Comparison of ENCODE assay signal across 19 cellular contexts in genomic region chr4:105116616-105117319, GRCh38. TPM values are rescaled to one million over a fixed set of nuclear protein-coding genes. Genes with fewer than 3 reads are reported as not detected.
DNase-seq lines count a peak whose midpoint lies in the region; ATAC-seq, FAIRE-seq and TF ChIP-seq lines count a peak whose summit lies in the region.
"Had no signal": no experiment of that assay in that cellular context is flagged by ENCODE, and none has a peak within 500 bp of the region (broad histone marks: within the 10 kb centered on the region; RNA-seq: fewer than 3 reads in every experiment).

No MANE protein-coding gene starts in this region.

- H3K27ac ChIP-seq in lung (ENCODE audit: low read depth in 1 of 2, low read length in 1 of 2) (no peak overlapping the region), osteoblast (ENCODE audit: low read depth, low read length) (no peak overlapping the region)
- H3K27ac ChIP-seq: KMS-11, Peyer's patch had no signal

- no peaks in the 10 kb centered on the region for H3K27me3 ChIP-seq in lung (ENCODE audit: control insufficient read depth, insufficient read depth)
- H3K27me3 ChIP-seq in osteoblast (ENCODE audit: insufficient read depth, low read length) = no peaks in the 10 kb centered on the region
- H3K27me3 ChIP-seq: Peyer's patch had no signal

- H3K4me3 ChIP-seq in lung = no peak overlapping the region
- H3K4me3 ChIP-seq in osteoblast (ENCODE audit: insufficient read depth, low read length) = no peak overlapping the region
- H3K4me3 ChIP-seq: Peyer's patch had no signal

- H3K36me3 ChIP-seq in lung (ENCODE audit: control insufficient read depth in 2 of 2, insufficient read depth in 2 of 2, low read length in 2 of 2) (no peaks in the 10 kb centered on the region), osteoblast (ENCODE audit: insufficient read depth, low read length) (no peaks in the 10 kb centered on the region)
- H3K36me3 ChIP-seq: Peyer's patch had no signal

- H3K4me1 ChIP-seq in lung (ENCODE audit: control insufficient read depth in 2 of 2, insufficient read depth in 2 of 2, low read length in 2 of 2) (no peaks in the 10 kb centered on the region), osteoblast (ENCODE audit: insufficient read depth, low read length) (no peaks in the 10 kb centered on the region)
- H3K4me1 ChIP-seq: Peyer's patch had no signal

- WGBS in lung, 2 donors = 59 to 69% methylated on average over 3 of the region's 3 CpGs

- no peak overlapping the region for H2AFZ ChIP-seq in osteoblast (ENCODE audit: low read length)

- H3K9me3 ChIP-seq in lung (ENCODE audit: control insufficient read depth in 2 of 2, insufficient read depth in 1 of 2, low read length in 1 of 2) (no peaks in the 10 kb centered on the region), osteoblast (ENCODE audit: low read depth, low read length) (no peaks in the 10 kb centered on the region)
- H3K9me3 ChIP-seq: Peyer's patch had no signal

- peak; percentile 18 for FAIRE-seq in GM19239 (lab: Jason Lieb, UNC)
- FAIRE-seq: H54 had no signal

- H3K79me2 ChIP-seq in osteoblast (ENCODE audit: insufficient read depth, low read length) = no peaks in the 10 kb centered on the region

- no peak overlapping the region for H3K4me2 ChIP-seq in osteoblast (ENCODE audit: insufficient read depth, low read length)
- H3K4me2 ChIP-seq: KMS-11 had no signal

- DNase-seq in GM19239 (ENCODE audit: insufficient read length, low spot score) (no peak), MV-4-11 (lab: John Stamatoyannopoulos, UW) (peak; percentile 50), NOMO-1 treated with DMSO at 0.1 percent for 48 hours (lab: John Stamatoyannopoulos, UW; ENCODE audit: unreplicated experiment) (peak; percentile 65), lung (ENCODE audit: low spot score) (peak; percentile 30), osteoblast (ENCODE audit: insufficient read length, low spot score, missing footprints) (no peak), Kasumi-1 (lab: John Stamatoyannopoulos, UW) (no peak)
- DNase-seq: COR-L47, DMS153, HFFc6, NCI-H1417 treated with DMSO at 0.1 percent for 48 hours, NCI-H2081 treated with DMSO at 0.1 percent for 48 hours, NCI-H226, NCI-H748 treated with DMSO at 0.1 percent for 48 hours, Peyer's patch, T-helper 2 cell had no signal

- ATAC-seq in lung (ENCODE audit: insufficient read depth, low FRiP score) = no peak
- no peak for ATAC-seq in HG03175 (IDR thresholded peaks at IDR 0.05; ENCODE audit: unreplicated experiment)
- ATAC-seq: Right ventricle myocardium inferior had no signal

- no peak for TF ChIP-seq CTCF in lung (IDR thresholded peaks at IDR 0.05; ENCODE audit: control extremely low read depth, extremely low read depth)
- TF ChIP-seq CTCF in osteoblast (IDR thresholded peaks at IDR 0.05; ENCODE audit: extremely low read depth, low read depth, low read length) = no peak

- H4K20me1 ChIP-seq in osteoblast (ENCODE audit: insufficient read depth, low read length) = no peaks in the 10 kb centered on the region

RNA-seq across cellular contexts. Expression of gene TET2, which starts 29.9 kb away (rescaled TPM):
- total RNA-seq in lung = 10 to 100 TPM; 24.7 to 72.2 TPM
- 1 to 10 TPM; 4.1 to 8.3 TPM for polyA plus RNA-seq in lung
- total RNA-seq in osteoblast = 15.0 and 15.9 TPM in 2 replicates

Comparison
In these comparisons a context has a peak if more than half of its experiments do, and no peak if none do; other contexts are left out.
1. DNase-seq: peak in MV-4-11 (single experiment), NOMO-1 treated with DMSO at 0.1 percent for 48 hours (single experiment) and lung (single experiment); none in GM19239 (single experiment), osteoblast (single experiment) and Kasumi-1 (0 of 2).